ENCODE assay signal across 1 cellular context in the genomic region with DNA sequence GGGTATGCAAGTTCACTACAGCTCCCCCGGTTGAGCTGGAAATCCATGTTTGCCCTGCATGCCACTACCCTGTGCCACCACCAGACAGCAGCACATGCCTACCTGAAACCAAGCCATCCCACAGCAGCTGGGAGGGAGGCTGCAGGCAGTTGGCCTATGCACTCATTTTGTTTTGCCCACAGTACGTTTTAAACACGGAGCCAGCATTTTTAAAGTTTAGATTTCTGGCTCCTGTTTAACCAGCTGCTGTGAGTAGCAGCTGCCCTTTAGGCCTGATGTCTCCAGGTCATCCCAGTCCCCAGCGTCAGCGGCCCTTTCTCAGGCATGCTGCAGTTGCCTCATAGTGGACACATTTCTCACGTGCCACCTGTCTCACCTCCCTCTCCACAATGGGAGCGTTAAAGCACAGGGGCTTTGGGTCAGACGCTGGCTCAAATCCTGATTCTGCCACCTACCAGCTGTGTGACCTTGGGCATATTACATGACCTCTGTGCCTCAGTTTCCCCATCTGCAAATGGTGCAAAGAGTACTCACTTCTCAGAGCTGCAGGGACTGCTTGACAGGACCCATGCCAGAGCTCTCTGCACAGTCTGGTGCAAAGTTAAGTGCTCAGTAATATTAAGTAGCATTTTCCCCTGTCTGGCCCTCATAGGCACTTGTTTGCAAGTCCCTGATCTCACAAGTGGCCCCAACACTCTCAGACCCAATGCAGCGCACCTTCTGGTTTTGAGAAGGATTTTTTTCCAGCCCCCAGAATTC.
A peak's percentile ranks its signal among the peaks of the same experiment; 100 is the strongest.
TF ChIP-seq lines count a peak whose summit lies in the region.

No MANE protein-coding gene starts in this region.

TF ChIP-seq in HepG2, 621 proteins besides CTCF, POLR2A, EP300 and RAD21 (continued from another document and continues in another):
- TF ChIP-seq, protein P1, sequence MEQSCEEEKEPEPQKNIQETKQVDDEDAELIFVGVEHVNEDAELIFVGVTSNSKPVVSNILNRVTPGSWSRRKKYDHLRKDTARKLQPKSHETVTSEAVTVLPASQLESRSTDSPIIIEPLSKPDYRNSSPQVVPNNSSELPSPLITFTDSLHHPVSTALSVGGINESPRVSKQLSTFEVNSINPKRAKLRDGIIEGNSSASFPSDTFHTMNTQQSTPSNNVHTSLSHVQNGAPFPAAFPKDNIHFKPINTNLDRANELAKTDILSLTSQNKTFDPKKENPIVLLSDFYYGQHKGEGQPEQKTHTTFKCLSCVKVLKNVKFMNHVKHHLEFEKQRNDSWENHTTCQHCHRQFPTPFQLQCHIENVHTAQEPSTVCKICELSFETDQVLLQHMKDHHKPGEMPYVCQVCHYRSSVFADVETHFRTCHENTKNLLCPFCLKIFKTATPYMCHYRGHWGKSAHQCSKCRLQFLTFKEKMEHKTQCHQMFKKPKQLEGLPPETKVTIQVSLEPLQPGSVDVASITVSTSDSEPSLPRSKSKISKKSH (CRISPR knock-in tag; IDR thresholded peaks at IDR 0.05; ENCODE audit: borderline replicate concordance): peak; percentile 56; the same call in 1 of the 2 replicates
- TF ChIP-seq ZNF282 (IDR thresholded peaks at IDR 0.05; ENCODE audit: partially characterized antibody) (no peak), HDAC2 (CRISPR knock-in tag; IDR thresholded peaks at IDR 0.05) (peak; percentile 62; the same call in 1 of the 2 replicates), MZF1 (CRISPR knock-in tag; IDR thresholded peaks at IDR 0.05; ENCODE audit: borderline replicate concordance) (no peak), RXRB (CRISPR knock-in tag; IDR thresholded peaks at IDR 0.05; ENCODE audit: borderline replicate concordance) (peak; percentile 82), REXO4 (CRISPR knock-in tag; IDR thresholded peaks at IDR 0.05; ENCODE audit: borderline replicate concordance) (no peak), ZKSCAN5 (CRISPR knock-in tag; IDR thresholded peaks at IDR 0.05) (no peak; the same call in 1 of the 2 replicates), NFE2L2 (IDR thresholded peaks at IDR 0.05; ENCODE audit: low read length) (no peak), NFIB (CRISPR knock-in tag; IDR thresholded peaks at IDR 0.05; ENCODE audit: borderline replicate concordance) (no peak), NR3C1 (CRISPR knock-in tag; IDR thresholded peaks at IDR 0.05) (no peak), SALL2 (CRISPR knock-in tag; IDR thresholded peaks at IDR 0.05) (no peak; the same call in 1 of the 2 replicates), MIER3 (CRISPR knock-in tag; IDR thresholded peaks at IDR 0.05; ENCODE audit: borderline replicate concordance) (peak; percentile 78; the same call in 1 of the 2 replicates), ZNF746 (CRISPR knock-in tag; IDR thresholded peaks at IDR 0.05) (no peak; the same call in 1 of the 2 replicates), DPF2 (CRISPR knock-in tag; IDR thresholded peaks at IDR 0.05; ENCODE audit: borderline replicate concordance, low read depth) (no peak; the same call in 1 of the 2 replicates), PCBP1 (IDR thresholded peaks at IDR 0.05; ENCODE audit: borderline replicate concordance, low read depth, low read length) (no peak), STAG1 (CRISPR knock-in tag; IDR thresholded peaks at IDR 0.05) (peak; percentile 99), ZNF335 (CRISPR knock-in tag; IDR thresholded peaks at IDR 0.05) (no peak), ZNF12 (CRISPR knock-in tag; IDR thresholded peaks at IDR 0.05) (no peak), DNMT1 (CRISPR knock-in tag; IDR thresholded peaks at IDR 0.05) (no peak), TCF7L2 (IDR thresholded peaks at IDR 0.05; ENCODE audit: low read depth, low read length) (no peak), EEA1 (CRISPR knock-in tag; IDR thresholded peaks at IDR 0.05; ENCODE audit: borderline replicate concordance) (no peak), SMARCC2 (IDR thresholded peaks at IDR 0.05) (no peak), ZIK1 (CRISPR knock-in tag; IDR thresholded peaks at IDR 0.05; ENCODE audit: borderline replicate concordance, low read depth) (no peak), ARNT2 (CRISPR knock-in tag; IDR thresholded peaks at IDR 0.05; ENCODE audit: low read depth) (peak; percentile 74), ZBTB21 (CRISPR knock-in tag; IDR thresholded peaks at IDR 0.05) (peak; percentile 6; the same call in 1 of the 2 replicates), ZNF598 (CRISPR knock-in tag; IDR thresholded peaks at IDR 0.05; ENCODE audit: borderline replicate concordance) (peak; percentile 16; the same call in 1 of the 2 replicates), ZNF496 (CRISPR knock-in tag; IDR thresholded peaks at IDR 0.05; ENCODE audit: insufficient replicate concordance) (no peak), POGZ (CRISPR knock-in tag; IDR thresholded peaks at IDR 0.05) (no peak), SMARCE1 (IDR thresholded peaks at IDR 0.05; ENCODE audit: borderline replicate concordance) (no peak), ZNF329 (CRISPR knock-in tag; IDR thresholded peaks at IDR 0.05; ENCODE audit: low read depth) (no peak)
- TF ChIP-seq, protein P2, sequence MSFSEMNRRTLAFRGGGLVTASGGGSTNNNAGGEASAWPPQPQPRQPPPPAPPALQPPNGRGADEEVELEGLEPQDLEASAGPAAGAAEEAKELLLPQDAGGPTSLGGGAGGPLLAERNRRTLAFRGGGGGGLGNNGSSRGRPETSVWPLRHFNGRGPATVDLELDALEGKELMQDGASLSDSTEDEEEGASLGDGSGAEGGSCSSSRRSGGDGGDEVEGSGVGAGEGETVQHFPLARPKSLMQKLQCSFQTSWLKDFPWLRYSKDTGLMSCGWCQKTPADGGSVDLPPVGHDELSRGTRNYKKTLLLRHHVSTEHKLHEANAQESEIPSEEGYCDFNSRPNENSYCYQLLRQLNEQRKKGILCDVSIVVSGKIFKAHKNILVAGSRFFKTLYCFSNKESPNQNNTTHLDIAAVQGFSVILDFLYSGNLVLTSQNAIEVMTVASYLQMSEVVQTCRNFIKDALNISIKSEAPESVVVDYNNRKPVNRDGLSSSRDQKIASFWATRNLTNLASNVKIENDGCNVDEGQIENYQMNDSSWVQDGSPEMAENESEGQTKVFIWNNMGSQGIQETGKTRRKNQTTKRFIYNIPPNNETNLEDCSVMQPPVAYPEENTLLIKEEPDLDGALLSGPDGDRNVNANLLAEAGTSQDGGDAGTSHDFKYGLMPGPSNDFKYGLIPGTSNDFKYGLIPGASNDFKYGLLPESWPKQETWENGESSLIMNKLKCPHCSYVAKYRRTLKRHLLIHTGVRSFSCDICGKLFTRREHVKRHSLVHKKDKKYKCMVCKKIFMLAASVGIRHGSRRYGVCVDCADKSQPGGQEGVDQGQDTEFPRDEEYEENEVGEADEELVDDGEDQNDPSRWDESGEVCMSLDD (CRISPR knock-in tag; IDR thresholded peaks at IDR 0.05; ENCODE audit: borderline replicate concordance): no peak
- TF ChIP-seq, protein P3, sequence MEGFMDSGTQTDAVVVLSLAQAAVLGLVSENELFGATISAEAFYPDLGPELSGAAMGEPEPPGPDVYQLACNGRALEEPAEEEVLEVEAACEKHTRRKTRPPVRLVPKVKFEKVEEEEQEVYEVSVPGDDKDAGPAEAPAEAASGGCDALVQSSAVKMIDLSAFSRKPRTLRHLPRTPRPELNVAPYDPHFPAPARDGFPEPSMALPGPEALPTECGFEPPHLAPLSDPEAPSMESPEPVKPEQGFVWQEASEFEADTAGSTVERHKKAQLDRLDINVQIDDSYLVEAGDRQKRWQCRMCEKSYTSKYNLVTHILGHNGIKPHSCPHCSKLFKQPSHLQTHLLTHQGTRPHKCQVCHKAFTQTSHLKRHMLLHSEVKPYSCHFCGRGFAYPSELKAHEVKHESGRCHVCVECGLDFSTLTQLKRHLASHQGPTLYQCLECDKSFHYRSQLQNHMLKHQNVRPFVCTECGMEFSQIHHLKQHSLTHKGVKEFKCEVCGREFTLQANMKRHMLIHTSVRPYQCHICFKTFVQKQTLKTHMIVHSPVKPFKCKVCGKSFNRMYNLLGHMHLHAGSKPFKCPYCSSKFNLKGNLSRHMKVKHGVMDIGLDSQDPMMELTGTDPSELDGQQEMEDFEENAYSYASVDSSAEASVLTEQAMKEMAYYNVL (CRISPR knock-in tag; IDR thresholded peaks at IDR 0.05; ENCODE audit: borderline replicate concordance): 0 out of 2 replicates have a peak, but pooled peaks have one; percentile 42
- TF ChIP-seq, protein P4, sequence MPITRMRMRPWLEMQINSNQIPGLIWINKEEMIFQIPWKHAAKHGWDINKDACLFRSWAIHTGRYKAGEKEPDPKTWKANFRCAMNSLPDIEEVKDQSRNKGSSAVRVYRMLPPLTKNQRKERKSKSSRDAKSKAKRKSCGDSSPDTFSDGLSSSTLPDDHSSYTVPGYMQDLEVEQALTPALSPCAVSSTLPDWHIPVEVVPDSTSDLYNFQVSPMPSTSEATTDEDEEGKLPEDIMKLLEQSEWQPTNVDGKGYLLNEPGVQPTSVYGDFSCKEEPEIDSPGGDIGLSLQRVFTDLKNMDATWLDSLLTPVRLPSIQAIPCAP (CRISPR knock-in tag; IDR thresholded peaks at IDR 0.05; ENCODE audit: low read depth): no peak
- TF ChIP-seq, protein P5, sequence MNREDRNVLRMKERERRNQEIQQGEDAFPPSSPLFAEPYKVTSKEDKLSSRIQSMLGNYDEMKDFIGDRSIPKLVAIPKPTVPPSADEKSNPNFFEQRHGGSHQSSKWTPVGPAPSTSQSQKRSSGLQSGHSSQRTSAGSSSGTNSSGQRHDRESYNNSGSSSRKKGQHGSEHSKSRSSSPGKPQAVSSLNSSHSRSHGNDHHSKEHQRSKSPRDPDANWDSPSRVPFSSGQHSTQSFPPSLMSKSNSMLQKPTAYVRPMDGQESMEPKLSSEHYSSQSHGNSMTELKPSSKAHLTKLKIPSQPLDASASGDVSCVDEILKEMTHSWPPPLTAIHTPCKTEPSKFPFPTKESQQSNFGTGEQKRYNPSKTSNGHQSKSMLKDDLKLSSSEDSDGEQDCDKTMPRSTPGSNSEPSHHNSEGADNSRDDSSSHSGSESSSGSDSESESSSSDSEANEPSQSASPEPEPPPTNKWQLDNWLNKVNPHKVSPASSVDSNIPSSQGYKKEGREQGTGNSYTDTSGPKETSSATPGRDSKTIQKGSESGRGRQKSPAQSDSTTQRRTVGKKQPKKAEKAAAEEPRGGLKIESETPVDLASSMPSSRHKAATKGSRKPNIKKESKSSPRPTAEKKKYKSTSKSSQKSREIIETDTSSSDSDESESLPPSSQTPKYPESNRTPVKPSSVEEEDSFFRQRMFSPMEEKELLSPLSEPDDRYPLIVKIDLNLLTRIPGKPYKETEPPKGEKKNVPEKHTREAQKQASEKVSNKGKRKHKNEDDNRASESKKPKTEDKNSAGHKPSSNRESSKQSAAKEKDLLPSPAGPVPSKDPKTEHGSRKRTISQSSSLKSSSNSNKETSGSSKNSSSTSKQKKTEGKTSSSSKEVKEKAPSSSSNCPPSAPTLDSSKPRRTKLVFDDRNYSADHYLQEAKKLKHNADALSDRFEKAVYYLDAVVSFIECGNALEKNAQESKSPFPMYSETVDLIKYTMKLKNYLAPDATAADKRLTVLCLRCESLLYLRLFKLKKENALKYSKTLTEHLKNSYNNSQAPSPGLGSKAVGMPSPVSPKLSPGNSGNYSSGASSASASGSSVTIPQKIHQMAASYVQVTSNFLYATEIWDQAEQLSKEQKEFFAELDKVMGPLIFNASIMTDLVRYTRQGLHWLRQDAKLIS (CRISPR knock-in tag; IDR thresholded peaks at IDR 0.05): no peak
- TF ChIP-seq, protein P6, sequence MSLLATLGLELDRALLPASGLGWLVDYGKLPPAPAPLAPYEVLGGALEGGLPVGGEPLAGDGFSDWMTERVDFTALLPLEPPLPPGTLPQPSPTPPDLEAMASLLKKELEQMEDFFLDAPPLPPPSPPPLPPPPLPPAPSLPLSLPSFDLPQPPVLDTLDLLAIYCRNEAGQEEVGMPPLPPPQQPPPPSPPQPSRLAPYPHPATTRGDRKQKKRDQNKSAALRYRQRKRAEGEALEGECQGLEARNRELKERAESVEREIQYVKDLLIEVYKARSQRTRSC (CRISPR knock-in tag; IDR thresholded peaks at IDR 0.05; ENCODE audit: low read depth): no peak
- TF ChIP-seq, protein P7, sequence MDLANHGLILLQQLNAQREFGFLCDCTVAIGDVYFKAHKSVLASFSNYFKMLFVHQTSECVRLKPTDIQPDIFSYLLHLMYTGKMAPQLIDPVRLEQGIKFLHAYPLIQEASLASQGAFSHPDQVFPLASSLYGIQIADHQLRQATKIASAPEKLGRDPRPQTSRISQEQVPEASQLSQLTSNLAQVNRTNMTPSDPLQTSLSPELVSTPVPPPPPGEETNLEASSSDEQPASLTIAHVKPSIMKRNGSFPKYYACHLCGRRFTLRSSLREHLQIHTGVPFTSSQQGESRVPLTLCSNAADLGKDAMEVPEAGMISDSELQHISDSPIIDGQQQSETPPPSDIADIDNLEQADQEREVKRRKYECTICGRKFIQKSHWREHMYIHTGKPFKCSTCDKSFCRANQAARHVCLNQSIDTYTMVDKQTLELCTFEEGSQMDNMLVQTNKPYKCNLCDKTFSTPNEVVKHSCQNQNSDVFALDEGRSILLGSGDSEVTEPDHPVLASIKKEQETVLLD (CRISPR knock-in tag; IDR thresholded peaks at IDR 0.05; ENCODE audit: low read depth): no peak
- TF ChIP-seq, protein P8, sequence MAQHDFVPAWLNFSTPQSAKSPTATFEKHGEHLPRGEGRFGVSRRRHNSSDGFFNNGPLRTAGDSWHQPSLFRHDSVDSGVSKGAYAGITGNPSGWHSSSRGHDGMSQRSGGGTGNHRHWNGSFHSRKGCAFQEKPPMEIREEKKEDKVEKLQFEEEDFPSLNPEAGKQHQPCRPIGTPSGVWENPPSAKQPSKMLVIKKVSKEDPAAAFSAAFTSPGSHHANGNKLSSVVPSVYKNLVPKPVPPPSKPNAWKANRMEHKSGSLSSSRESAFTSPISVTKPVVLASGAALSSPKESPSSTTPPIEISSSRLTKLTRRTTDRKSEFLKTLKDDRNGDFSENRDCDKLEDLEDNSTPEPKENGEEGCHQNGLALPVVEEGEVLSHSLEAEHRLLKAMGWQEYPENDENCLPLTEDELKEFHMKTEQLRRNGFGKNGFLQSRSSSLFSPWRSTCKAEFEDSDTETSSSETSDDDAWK (CRISPR knock-in tag; IDR thresholded peaks at IDR 0.05): no peak
- TF ChIP-seq, protein P9, sequence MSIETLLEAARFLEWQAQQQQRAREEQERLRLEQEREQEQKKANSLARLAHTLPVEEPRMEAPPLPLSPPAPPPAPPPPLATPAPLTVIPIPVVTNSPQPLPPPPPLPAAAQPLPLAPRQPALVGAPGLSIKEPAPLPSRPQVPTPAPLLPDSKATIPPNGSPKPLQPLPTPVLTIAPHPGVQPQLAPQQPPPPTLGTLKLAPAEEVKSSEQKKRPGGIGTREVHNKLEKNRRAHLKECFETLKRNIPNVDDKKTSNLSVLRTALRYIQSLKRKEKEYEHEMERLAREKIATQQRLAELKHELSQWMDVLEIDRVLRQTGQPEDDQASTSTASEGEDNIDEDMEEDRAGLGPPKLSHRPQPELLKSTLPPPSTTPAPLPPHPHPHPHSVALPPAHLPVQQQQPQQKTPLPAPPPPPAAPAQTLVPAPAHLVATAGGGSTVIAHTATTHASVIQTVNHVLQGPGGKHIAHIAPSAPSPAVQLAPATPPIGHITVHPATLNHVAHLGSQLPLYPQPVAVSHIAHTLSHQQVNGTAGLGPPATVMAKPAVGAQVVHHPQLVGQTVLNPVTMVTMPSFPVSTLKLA (IDR thresholded peaks at IDR 0.05): no peak; the same call in 1 of the 2 replicates
